26 cellular contexts compared by ENCODE assay signal in genomic region chr12:108066583-108067234, GRCh38.
DNase-seq lines count a peak whose midpoint lies in the region; ATAC-seq, FAIRE-seq and TF ChIP-seq lines count a peak whose summit lies in the region.
"Had no signal": no experiment of that assay in that cellular context is flagged by ENCODE, and none has a peak within 500 bp of the region (broad histone marks: within the 10 kb centered on the region; RNA-seq: fewer than 3 reads in every experiment).

No MANE protein-coding gene starts in this region.

- no peak for FAIRE-seq in A549 (lab: Jason Lieb, UNC)
- FAIRE-seq: A204.1, GM19239 had no signal

- 12% methylated on average over 7 of the region's 7 CpGs for WGBS in A549 (ENCODE audit: missing lambda C conversion rate)
- WGBS in testis, 2 donors, result 72 to 82% methylated on average over 7 of the region's 7 CpGs

- DNase-seq in A549 (ENCODE audit: low read depth in 1 of 2, low spot score in 1 of 2) (peak in 1 of 2 experiments; percentile 29), EL (peak; percentile 5), HT1080 (ENCODE audit: low read depth) (peak; percentile 5), SK-MEL-5 (ENCODE audit: low read depth, low spot score) (peak; percentile 24), testis (no peak)
- DNase-seq: BE2C, DMS79 treated with DMSO at 0.1 percent for 48 hours, GDM1, H7, Karpas-422, MM.1S, NCI-H1105 treated with DMSO at 0.1 percent for 48 hours, NCI-H1694, NCI-H2081, NCI-H2171, NCI-H345, NCI-H524 treated with DMSO at 0.1 percent for 48 hours, PC-3, RPMI8226, SHP77, SK-N-SH, T-helper 2 cell had no signal

- in situ Hi-C loops in SK-MEL-5 (cut with HindIII; ENCODE audit: low pct_unique_long_range_greater_than_20kb, low sequenced_read_pairs), result no loop called here

- POLR2A ChIA-PET in A549 (lab: Yijun Ruan, JAX), result no interaction called here

- H3K27me3 ChIP-seq in testis, result no peaks in the 10 kb centered on the region
- H3K27me3 ChIP-seq: BE2C had no signal

- no peaks in the 10 kb centered on the region for H3K36me3 ChIP-seq in testis (ENCODE audit: low read depth, missing control alignments)
- H3K36me3 ChIP-seq: BE2C had no signal

- no peak for TF ChIP-seq POLR2A in A549 (IDR thresholded peaks at IDR 0.05; ENCODE audit: low read length)
- TF ChIP-seq POLR2A in testis (IDR thresholded peaks at IDR 0.05), result no peak

- TF ChIP-seq CTCF in A549 (IDR thresholded peaks at IDR 0.05) (no peak), testis (IDR thresholded peaks at IDR 0.05) (no peak)

- H3K4me2 ChIP-seq in A549, result no peak overlapping the region
- H3K4me2 ChIP-seq: SK-N-SH had no signal

- CTCF ChIA-PET in A549 (lab: Yijun Ruan, JAX), result no interaction called here

- H3K27ac ChIP-seq in A549, result no peak overlapping the region
- no peak overlapping the region for H3K27ac ChIP-seq in testis

- peak in 1 of 2 experiments; percentile 50; a peak in 1 of 6 replicates for ATAC-seq in A549
- no peak for ATAC-seq in GM18867 (IDR thresholded peaks at IDR 0.05; ENCODE audit: unreplicated experiment)
- no peak for ATAC-seq in HG02852 (IDR thresholded peaks at IDR 0.05; ENCODE audit: unreplicated experiment)
- ATAC-seq: PC-3 had no signal

- TF ChIP-seq EP300 in A549 (IDR thresholded peaks at IDR 0.05), result no peak

- H3K4me3 ChIP-seq in A549 (no peak overlapping the region), testis (no peak overlapping the region)

- H3K4me1 ChIP-seq in A549 (no peaks in the 10 kb centered on the region), testis (no peaks in the 10 kb centered on the region)
- H3K4me1 ChIP-seq: BE2C had no signal

- H3K9me3 ChIP-seq in A549 (no peaks in the 10 kb centered on the region), testis (no peaks in the 10 kb centered on the region)
- H3K9me3 ChIP-seq: BE2C, SK-N-SH had no signal

- no peak for TF ChIP-seq RAD21 in A549 (conservative IDR thresholded peaks at IDR 0.05 in 1 of 2, IDR thresholded peaks at IDR 0.05 in 1 of 2)

- intact Hi-C loops in testis (cut with DNase I; ENCODE audit: low total_unique reads), result no loop called here

TF ChIP-seq in A549, 52 proteins besides CTCF, POLR2A, EP300 and RAD21:
- TF ChIP-seq SMC3 (IDR thresholded peaks at IDR 0.05) (no peak), USF2 (IDR thresholded peaks at IDR 0.05) (0 out of 2 replicates have a peak, but pooled peaks have one; percentile 18)
